10 cellular contexts compared by ENCODE assay signal in the genomic region with DNA sequence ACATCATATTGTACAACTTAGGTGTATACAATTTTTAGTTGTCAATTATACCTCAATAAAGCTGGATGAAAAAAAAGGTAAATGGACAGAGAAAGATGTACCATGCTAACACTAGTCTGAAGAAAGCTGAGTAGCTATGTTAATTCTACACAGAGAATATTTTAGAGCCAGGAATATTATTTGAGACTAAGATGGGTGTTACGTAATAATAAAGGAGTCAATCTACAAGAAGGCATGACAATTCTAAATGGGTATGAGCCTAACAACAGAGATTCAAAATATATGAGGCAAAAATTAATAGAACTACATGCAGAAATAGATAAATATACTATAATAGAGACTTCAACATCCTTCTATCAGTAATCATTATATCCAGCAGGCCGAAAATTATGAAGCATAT.
"Had no signal": no experiment of that assay in that cellular context is flagged by ENCODE, and none has a peak within 500 bp of the region (broad histone marks: within the 10 kb centered on the region; RNA-seq: fewer than 3 reads in every experiment).

No MANE protein-coding gene starts in this region.

- H3K4me2 ChIP-seq: GM23338 had no signal

- H3K9me3 ChIP-seq: HAP-1 had no signal

- H2AFZ ChIP-seq: GM23248, GM23338 had no signal

- DNase-seq: GM23248, GOT3, H7, H9, HCEC 1CT, HFFc6 had no signal

- FAIRE-seq: H54 had no signal

- ATAC-seq: GM23338, HCT116 had no signal

- H3K4me1 ChIP-seq: HAP-1 had no signal

- H3K4me3 ChIP-seq: GM23248, GM23338, HAP-1 had no signal

- H3K27ac ChIP-seq: GM23248 had no signal

- H3K9ac ChIP-seq: GM23248 had no signal

- H3K36me3 ChIP-seq: HAP-1 had no signal
